ENCODE assay signal across 12 cellular contexts in genomic region chr3:119350114-119350513, GRCh38. TPM values are rescaled to one million over a fixed set of nuclear protein-coding genes. Genes with fewer than 3 reads are reported as not detected.
DNase-seq lines count a peak whose midpoint lies in the region; ATAC-seq and TF ChIP-seq lines count a peak whose summit lies in the region.
"Had no signal": no experiment of that assay in that cellular context is flagged by ENCODE, and none has a peak within 500 bp of the region (broad histone marks: within the 10 kb centered on the region; RNA-seq: fewer than 3 reads in every experiment).

No MANE protein-coding gene starts in this region.

- H3K36me3 ChIP-seq in HUES6 (ENCODE audit: control insufficient read depth, insufficient read depth, low read length), result no peaks in the 10 kb centered on the region
- H3K36me3 ChIP-seq in ectodermal cell (ENCODE audit: control insufficient read depth, insufficient read depth, low read length), result no peaks in the 10 kb centered on the region
- H3K36me3 ChIP-seq in skeletal muscle tissue (ENCODE audit: control insufficient read depth in 3 of 3, insufficient read depth in 3 of 3, low read length in 3 of 3), result no peaks in the 10 kb centered on the region
- H3K36me3 ChIP-seq in effector memory CD4-positive, alpha-beta T cell (ENCODE audit: control insufficient read depth, insufficient read depth, low read length), result no peaks in the 10 kb centered on the region

- H3K27me3 ChIP-seq in HUES6 (ENCODE audit: control insufficient read depth, insufficient read depth, low read length) (no peaks in the 10 kb centered on the region), ectodermal cell (ENCODE audit: control insufficient read depth, insufficient read depth, low read length, poor library complexity, severe bottlenecking) (no peaks in the 10 kb centered on the region), skeletal muscle tissue (ENCODE audit: control insufficient read depth in 3 of 3, insufficient read depth in 3 of 3, low read length in 3 of 3) (no peaks in the 10 kb centered on the region)
- H3K27me3 ChIP-seq in effector memory CD4-positive, alpha-beta T cell (replicated peaks; ENCODE audit: control insufficient read depth, insufficient read depth, low read length, poor library complexity, severe bottlenecking), result no peaks in the 10 kb centered on the region

- H3K4me3 Mint-ChIP-seq in activated naive CD4-positive, alpha-beta T cell treated with anti-CD3 and anti-CD28 coated beads, Interleukin-2, amount 10 ng/mL, durations not matched to agents 7 days and 5 days, result no peak overlapping the region
- no peak overlapping the region for H3K4me3 Mint-ChIP-seq in T-cell
- H3K4me3 Mint-ChIP-seq: CD8-positive, alpha-beta memory T cell; stimulated activated naive CD8-positive, alpha-beta T cell treated with anti-CD3 and anti-CD28 coated beads, Interleukin-15, amount 100 ng/mL, for 72 hours had no signal

- H3K4me1 Mint-ChIP-seq in activated naive CD4-positive, alpha-beta T cell treated with anti-CD3 and anti-CD28 coated beads, Interleukin-2, amount 10 ng/mL, durations not matched to agents 7 days and 5 days, result peaks cover 29% of the 10 kb centered on the region
- H3K4me1 Mint-ChIP-seq in T-cell, result peaks cover 28 to 51% (median 35%) of the 10 kb centered on the region in 3 donors

- no peak for ATAC-seq in T-cell (replicated peaks in 1 of 4)
- ATAC-seq: stimulated activated naive CD8-positive, alpha-beta T cell treated with anti-CD3 and anti-CD28 coated beads, Interleukin-15, amount 100 ng/mL, for 72 hours had no signal

- no peaks in the 10 kb centered on the region for H3K9me3 Mint-ChIP-seq in activated naive CD4-positive, alpha-beta T cell treated with anti-CD3 and anti-CD28 coated beads, Interleukin-2, amount 10 ng/mL, durations not matched to agents 7 days and 5 days
- H3K9me3 Mint-ChIP-seq in T-cell, result no peaks in the 10 kb centered on the region
- H3K9me3 Mint-ChIP-seq: CD8-positive, alpha-beta memory T cell; stimulated activated naive CD8-positive, alpha-beta T cell treated with anti-CD3 and anti-CD28 coated beads, Interleukin-15, amount 100 ng/mL, for 72 hours had no signal

- H3K9me3 ChIP-seq in HUES6 (ENCODE audit: control insufficient read depth, insufficient read depth, low read depth, low read length) (no peaks in the 10 kb centered on the region), ectodermal cell (ENCODE audit: control insufficient read depth, low read length) (no peaks in the 10 kb centered on the region), skeletal muscle tissue (ENCODE audit: control insufficient read depth in 3 of 3, low read length in 3 of 3) (no peaks in the 10 kb centered on the region)
- no peaks in the 10 kb centered on the region for H3K9me3 ChIP-seq in effector memory CD4-positive, alpha-beta T cell (ENCODE audit: control insufficient read depth, low read length)

- POLR2A ChIA-PET in T-cell (lab: Charles Lee), result no interaction called here

- DNase-seq in islet precursor cell (peak; percentile 73), foreskin fibroblast (no peak), T-cell (no peak)
- DNase-seq in activated naive CD4-positive, alpha-beta T cell treated with anti-CD3 and anti-CD28 coated beads, Interleukin-2, amount 10 ng/mL, durations not matched to agents 7 days and 5 days, result no peak
- DNase-seq in effector memory CD4-positive, alpha-beta T cell, result no peak
- DNase-seq: CD8-positive, alpha-beta memory T cell; NCI-H1694 treated with DMSO at 0.1 percent for 48 hours; OCI-M1; stimulated activated naive CD8-positive, alpha-beta T cell treated with anti-CD3 and anti-CD28 coated beads, Interleukin-15, amount 100 ng/mL, for 72 hours had no signal

- peaks cover 22% of the 10 kb centered on the region for H3K27me3 Mint-ChIP-seq in activated naive CD4-positive, alpha-beta T cell treated with anti-CD3 and anti-CD28 coated beads, Interleukin-2, amount 10 ng/mL, durations not matched to agents 7 days and 5 days
- H3K27me3 Mint-ChIP-seq in T-cell, result no peaks in the 10 kb centered on the region
- H3K27me3 Mint-ChIP-seq: CD8-positive, alpha-beta memory T cell had no signal

- peak overlapping the region; percentile 48 for H3K9ac ChIP-seq in HUES6 (ENCODE audit: low read length)
- no peak overlapping the region for H3K9ac ChIP-seq in skeletal muscle tissue (ENCODE audit: low read depth in 1 of 3, low read length in 3 of 3)

- CTCF ChIA-PET in activated naive CD4-positive, alpha-beta T cell treated with anti-CD3 and anti-CD28 coated beads, Interleukin-2, amount 10 ng/mL, durations not matched to agents 7 days and 5 days (lab: Charles Lee), result interaction anchor here (1.2 kb wide), 2 partner anchors 55 to 109 kb away, joined by 3 to 4 read pairs; partner anchors contain the start of gene B4GALT4
- CTCF ChIA-PET in T-cell (lab: Charles Lee), result interaction anchor here in 1 of 2 donors (0.6 kb wide), 1 partner anchor 75 kb away, joined by 3 read pairs; no protein-coding TSS in a partner anchor

- no peak overlapping the region for H3K27ac Mint-ChIP-seq in activated naive CD4-positive, alpha-beta T cell treated with anti-CD3 and anti-CD28 coated beads, Interleukin-2, amount 10 ng/mL, durations not matched to agents 7 days and 5 days
- peak overlapping the region in 1 of 2 donors; percentile 19 for H3K27ac Mint-ChIP-seq in T-cell
- H3K27ac Mint-ChIP-seq: CD8-positive, alpha-beta memory T cell had no signal

- no peak for TF ChIP-seq CTCF in foreskin fibroblast (IDR thresholded peaks at IDR 0.05; ENCODE audit: low read depth, low read length)

- H3K4me3 ChIP-seq in HUES6 (ENCODE audit: low read depth, low read length), result peak overlapping the region; percentile 29; the same call in 1 of the 2 replicates
- H3K4me3 ChIP-seq in ectodermal cell (ENCODE audit: insufficient read depth, low read depth, low read length), result no peak overlapping the region
- peak overlapping the region in 1 of 3 donors; percentile 10 for H3K4me3 ChIP-seq in skeletal muscle tissue (ENCODE audit: low read length in 3 of 3)
- no peak overlapping the region for H3K4me3 ChIP-seq in foreskin fibroblast (ENCODE audit: low read depth in 1 of 2, low read length in 2 of 2)
- H3K4me3 ChIP-seq in effector memory CD4-positive, alpha-beta T cell (ENCODE audit: insufficient read depth, low read depth, low read length, poor library complexity, severe bottlenecking), result no peak overlapping the region

- H3K4me1 ChIP-seq in HUES6 (ENCODE audit: control insufficient read depth, insufficient read depth, low read length) (peaks cover 71% of the 10 kb centered on the region), ectodermal cell (ENCODE audit: control insufficient read depth, insufficient read depth, low read length) (peaks cover 54% of the 10 kb centered on the region), skeletal muscle tissue (ENCODE audit: control insufficient read depth in 3 of 3, insufficient read depth in 3 of 3, low read length in 3 of 3) (peaks cover 4 to 19% (median 7%) of the 10 kb centered on the region in 3 donors)
- H3K4me1 ChIP-seq in effector memory CD4-positive, alpha-beta T cell (ENCODE audit: control insufficient read depth, insufficient read depth, low read length, poor library complexity, severe bottlenecking), result peaks cover 6% of the 10 kb centered on the region

- H3K27ac ChIP-seq in HUES6 (ENCODE audit: low read depth, low read length) (peak overlapping the region; percentile 89), ectodermal cell (ENCODE audit: insufficient read depth, low read depth, low read length, poor library complexity, severe bottlenecking) (peak overlapping the region; percentile 96), skeletal muscle tissue (ENCODE audit: low read depth, low read length) (peak overlapping the region; percentile 53)
- no peak overlapping the region for H3K27ac ChIP-seq in effector memory CD4-positive, alpha-beta T cell (ENCODE audit: insufficient read depth, low read length, poor library complexity, severe bottlenecking)

- no peaks in the 10 kb centered on the region for H3K36me3 Mint-ChIP-seq in activated naive CD4-positive, alpha-beta T cell treated with anti-CD3 and anti-CD28 coated beads, Interleukin-2, amount 10 ng/mL, durations not matched to agents 7 days and 5 days
- H3K36me3 Mint-ChIP-seq in T-cell, result no peaks in the 10 kb centered on the region

- 7 to 8% methylated on average over 10 of the region's 10 CpGs for WGBS in ectodermal cell, 2 experiments

RNA-seq across cellular contexts. Expression of gene ARHGAP31, which starts 55.9 kb away (rescaled TPM):
- 0.65 TPM for polyA plus RNA-seq in ectodermal cell (2013, experiment 1 of 4)
- 0.66 TPM for polyA plus RNA-seq in ectodermal cell (2013, experiment 2 of 4)
- polyA plus RNA-seq in ectodermal cell (2013, experiment 3 of 4), result 0.64 TPM
- 0.65 TPM for polyA plus RNA-seq in ectodermal cell (2013, experiment 4 of 4)
- total RNA-seq in skeletal muscle tissue (9.4 TPM), T-cell (1 to 10 TPM; 2.7 to 5.1 (median 3.4) TPM)
